ENCODE assay signal across 8 cellular contexts in genomic region chr20:59207742-59208357, GRCh38. TPM values are rescaled to one million over a fixed set of nuclear protein-coding genes. Genes with fewer than 3 reads are reported as not detected.
A peak's percentile ranks its signal among the peaks of the same experiment; 100 is the strongest.
DNase-seq lines count a peak whose midpoint lies in the region; ATAC-seq and TF ChIP-seq lines count a peak whose summit lies in the region.

No MANE protein-coding gene starts in this region.

- CTCF ChIA-PET in activated CD8-positive, alpha-beta T cell treated with anti-CD3 and anti-CD28 coated beads for 36 hours (lab: Charles Lee), result interaction anchor here (0.6 to 7.5 kb wide), 60 partner anchors 8 to 550 kb away, joined by 3 to 234 read pairs (median 6); partner anchors contain the start of genes ATP5F1E, TUBB1 and ZNF831

- H3K27ac ChIP-seq in esophagus muscularis mucosa (replicated peaks in 1 of 4), result no peak overlapping the region
- no peak overlapping the region for H3K27ac ChIP-seq in parathyroid adenoma

- no peak overlapping the region for H2AFZ ChIP-seq in parathyroid adenoma

- 63% methylated on average over 1 of the region's 2 CpGs for WGBS in esophagus muscularis mucosa
- 84 to 85% methylated on average over 2 of the region's 2 CpGs for WGBS in lower leg skin, 2 donors

- no peak overlapping the region for H3K4me2 ChIP-seq in parathyroid adenoma (ENCODE audit: low read length)

- H3K36me3 Mint-ChIP-seq in activated CD8-positive, alpha-beta T cell treated with anti-CD3 and anti-CD28 coated beads for 36 hours (ENCODE audit: low read depth), result peaks cover 16% of the 10 kb centered on the region

- no peak overlapping the region for H3K4me3 ChIP-seq in NB4 (ENCODE audit: low read depth, low read length)
- no peak overlapping the region for H3K4me3 ChIP-seq in esophagus muscularis mucosa
- H3K4me3 ChIP-seq in parathyroid adenoma (ENCODE audit: low read depth, low read length), result no peak overlapping the region
- H3K4me3 ChIP-seq in lower leg skin (ENCODE audit: low read depth, poor library complexity, severe bottlenecking), result no peak overlapping the region

- H3K4me1 ChIP-seq in esophagus muscularis mucosa (peaks cover 0 to 4% (median 0%) of the 10 kb centered on the region in 4 donors), parathyroid adenoma (no peaks in the 10 kb centered on the region)

- peak; percentile 59 for DNase-seq in NK-92 treated with Interleukin-12 subunit alpha and Interleukin-12 subunit beta, amount 100 ng/mL, for 24 hours (lab: John Stamatoyannopoulos, UW)
- DNase-seq in NK-92 (lab: John Stamatoyannopoulos, UW; ENCODE audit: unreplicated experiment), result no peak
- DNase-seq in NB4 (ENCODE audit: low read depth), result peak; percentile 78
- DNase-seq in activated CD8-positive, alpha-beta T cell treated with anti-CD3 and anti-CD28 coated beads for 36 hours, result peak; percentile 88
- no peak for DNase-seq in esophagus muscularis mucosa (ENCODE audit: extremely low spot score)
- no peak for DNase-seq in lower leg skin (ENCODE audit: low spot score in 2 of 2)

- no peaks in the 10 kb centered on the region for H3K27me3 Mint-ChIP-seq in activated CD8-positive, alpha-beta T cell treated with anti-CD3 and anti-CD28 coated beads for 36 hours

- no peaks in the 10 kb centered on the region for H3K79me2 ChIP-seq in parathyroid adenoma

- H3K36me3 ChIP-seq in esophagus muscularis mucosa (no peaks in the 10 kb centered on the region), parathyroid adenoma (ENCODE audit: control insufficient read depth, insufficient read depth, low read length) (no peaks in the 10 kb centered on the region)

- TF ChIP-seq POLR2A in NB4 (IDR thresholded peaks at IDR 0.05; ENCODE audit: extremely low read depth, insufficient read length), result no peak
- TF ChIP-seq POLR2A in esophagus muscularis mucosa (IDR thresholded peaks at IDR 0.05; ENCODE audit: low read depth), result no peak
- TF ChIP-seq POLR2A in lower leg skin (IDR thresholded peaks at IDR 0.05), result no peak

- intact Hi-C loops in activated CD8-positive, alpha-beta T cell treated with anti-CD3 and anti-CD28 coated beads for 36 hours (cut with micrococcal nuclease), result loop anchor here (1.0 kb wide), 1 partner anchor 120 kb away; no protein-coding TSS in a partner anchor
- intact Hi-C loops in esophagus muscularis mucosa (cut with DNase I) (no loop called here), lower leg skin (cut with DNase I; ENCODE audit: low total_unique reads) (no loop called here)

- H3K9ac ChIP-seq in parathyroid adenoma, result no peak overlapping the region

- H3K9me3 ChIP-seq in esophagus muscularis mucosa (no peaks in the 10 kb centered on the region), parathyroid adenoma (ENCODE audit: control insufficient read depth, low read length) (no peaks in the 10 kb centered on the region)

- ATAC-seq in activated CD8-positive, alpha-beta T cell treated with anti-CD3 and anti-CD28 coated beads for 36 hours, result peak; percentile 96
- ATAC-seq in GM21576 (IDR thresholded peaks at IDR 0.05; ENCODE audit: unreplicated experiment), result no peak

- H3K4me1 Mint-ChIP-seq in activated CD8-positive, alpha-beta T cell treated with anti-CD3 and anti-CD28 coated beads for 36 hours (ENCODE audit: low read depth), result peaks cover 28% of the 10 kb centered on the region

- TF ChIP-seq EP300 in esophagus muscularis mucosa (IDR thresholded peaks at IDR 0.05), result no peak

- H3K9me3 Mint-ChIP-seq in activated CD8-positive, alpha-beta T cell treated with anti-CD3 and anti-CD28 coated beads for 36 hours, result no peaks in the 10 kb centered on the region

- H3K27me3 ChIP-seq in esophagus muscularis mucosa (peaks cover 0 to 70% (median 2%) of the 10 kb centered on the region in 4 donors), parathyroid adenoma (ENCODE audit: control insufficient read depth, insufficient read depth, low read length) (no peaks in the 10 kb centered on the region)

- H3K4me3 Mint-ChIP-seq in activated CD8-positive, alpha-beta T cell treated with anti-CD3 and anti-CD28 coated beads for 36 hours, result no peak overlapping the region

- H3K27ac Mint-ChIP-seq in activated CD8-positive, alpha-beta T cell treated with anti-CD3 and anti-CD28 coated beads for 36 hours, result peak overlapping the region; percentile 72

- peak; percentile 83 for TF ChIP-seq CTCF in NB4 (IDR thresholded peaks at IDR 0.05; ENCODE audit: low read depth, low read length)
- peak; percentile 87 for TF ChIP-seq CTCF in activated CD8-positive, alpha-beta T cell treated with anti-CD3 and anti-CD28 coated beads for 36 hours (IDR thresholded peaks at IDR 0.05)
- peak; percentile 15 to 30 (median 24) for TF ChIP-seq CTCF in esophagus muscularis mucosa (IDR thresholded peaks at IDR 0.05)
- peak; percentile 30 for TF ChIP-seq CTCF in parathyroid adenoma (IDR thresholded peaks at IDR 0.05)
- TF ChIP-seq CTCF in lower leg skin (IDR thresholded peaks at IDR 0.05), result no peak

- POLR2A ChIA-PET in activated CD8-positive, alpha-beta T cell treated with anti-CD3 and anti-CD28 coated beads for 36 hours (lab: Charles Lee), result interaction anchor here (0.6 to 2.4 kb wide), 6 partner anchors 50 to 364 kb away, joined by 3 to 9 read pairs (median 4); no protein-coding TSS in a partner anchor

RNA-seq across cellular contexts. Expression of gene ZNF831, which starts 44.2 kb away (rescaled TPM):
- total RNA-seq in activated CD8-positive, alpha-beta T cell treated with anti-CD3 and anti-CD28 coated beads for 36 hours, result 10 to 100 TPM; 10.9 to 11.9 TPM
- 1 to 10 TPM in 1 of 4 donors, under 1 TPM in 3; 0.34 to 1.3 (median 0.56) TPM for total RNA-seq in esophagus muscularis mucosa
- total RNA-seq in lower leg skin, result under 1 TPM; 0.20 to 0.30 (median 0.24) TPM

Comparison
In these comparisons a context has a peak if more than half of its experiments do, and no peak if none do; other contexts are left out.
1. DNase-seq: peak in NK-92 treated with Interleukin-12 subunit alpha and Interleukin-12 subunit beta, amount 100 ng/mL, for 24 hours (single experiment), NB4 (single experiment) and activated CD8-positive, alpha-beta T cell treated with anti-CD3 and anti-CD28 coated beads for 36 hours (single experiment); none in NK-92 (single experiment), esophagus muscularis mucosa (single experiment) and lower leg skin (0 of 2).
2. CTCF ChIP-seq: peak in NB4 (single experiment), activated CD8-positive, alpha-beta T cell treated with anti-CD3 and anti-CD28 coated beads for 36 hours (single experiment), esophagus muscularis mucosa (3 of 3) and parathyroid adenoma (single experiment); none in lower leg skin (0 of 3).
3. RNA of gene ZNF831, which starts 44.2 kb away (total RNA-seq): 10.9 to 11.9 TPM in activated CD8-positive, alpha-beta T cell treated with anti-CD3 and anti-CD28 coated beads for 36 hours; 0.34 to 1.3 TPM in esophagus muscularis mucosa and 0.20 to 0.30 TPM in lower leg skin; every median in the first group is over 4 times any median in the second.